8 cellular contexts compared by ENCODE assay signal in the genomic region with DNA sequence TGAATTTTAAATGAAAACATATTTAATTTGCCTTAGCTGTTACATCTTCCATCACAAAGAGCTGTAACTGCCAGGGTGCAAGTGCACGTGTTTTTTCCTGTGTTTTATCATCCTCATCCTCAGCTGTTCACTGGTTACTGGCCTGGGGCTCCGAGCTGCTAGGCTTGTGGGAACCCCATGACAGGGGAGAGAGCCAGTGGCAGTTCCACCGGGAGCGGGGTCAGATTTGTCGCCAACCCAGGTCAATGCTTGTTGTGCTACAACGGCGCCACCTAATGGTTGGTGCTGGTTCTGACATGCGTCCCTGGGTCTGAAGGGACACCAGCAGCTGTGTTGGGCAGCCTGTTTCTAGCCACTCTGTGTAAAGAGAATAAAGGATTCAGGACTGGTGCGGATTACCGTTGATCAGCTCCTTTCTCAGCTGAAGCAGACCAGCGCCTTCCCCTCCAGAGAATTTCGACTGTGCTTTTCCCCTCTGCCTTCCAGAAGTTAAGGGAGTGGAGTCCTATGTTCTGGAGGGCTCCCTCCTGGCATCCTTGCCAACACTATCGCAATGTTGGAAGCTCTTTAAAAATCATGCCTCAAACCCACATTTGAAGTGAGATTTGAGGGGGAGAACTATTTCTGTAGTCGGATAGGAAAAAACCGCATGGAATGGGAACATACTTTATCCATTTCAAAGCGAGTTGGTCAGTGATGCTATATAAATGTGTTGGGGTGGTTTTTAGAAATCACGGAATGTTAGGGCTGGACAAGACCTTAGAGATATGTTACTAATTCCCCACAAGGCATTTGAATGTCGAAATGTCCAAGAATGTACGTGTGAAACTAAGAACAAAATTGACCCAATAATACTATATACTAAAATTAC. TPM values are rescaled to one million over a fixed set of nuclear protein-coding genes. Genes with fewer than 3 reads are reported as not detected.
A peak's percentile ranks its signal among the peaks of the same experiment; 100 is the strongest.
DNase-seq lines count a peak whose midpoint lies in the region; ATAC-seq, FAIRE-seq and TF ChIP-seq lines count a peak whose summit lies in the region.

No MANE protein-coding gene starts in this region.

- intact Hi-C loops in psoas muscle (cut with DNase I), result loop anchor here (1.0 to 2.0 kb wide), 3 partner anchors 349 to 403 kb away; no protein-coding TSS in a partner anchor

- TF ChIP-seq CTCF in cardiac muscle cell (IDR thresholded peaks at IDR 0.05; ENCODE audit: low read depth, low read length) (peak; percentile 88), psoas muscle (IDR thresholded peaks at IDR 0.05) (peak; percentile 99)

- H3K36me3 Mint-ChIP-seq in activated naive CD4-positive, alpha-beta T cell treated with anti-CD3 and anti-CD28 coated beads, Interleukin-2, amount 50 U/mL, for 24 hours, result no peaks in the 10 kb centered on the region

- FAIRE-seq in urothelium cell line (lab: Jason Lieb, UNC), result peak; percentile 59

- no peaks in the 10 kb centered on the region for H3K36me3 ChIP-seq in cardiac muscle cell
- H3K36me3 ChIP-seq in psoas muscle (ENCODE audit: insufficient read depth in 1 of 2, low read depth in 1 of 2), result no peaks in the 10 kb centered on the region

- H3K4me3 Mint-ChIP-seq in activated naive CD4-positive, alpha-beta T cell treated with anti-CD3 and anti-CD28 coated beads, Interleukin-2, amount 50 U/mL, for 24 hours, result peak overlapping the region; percentile 76

- ATAC-seq in psoas muscle, result peak; percentile 93 to 98 (median 96)

- WGBS in psoas muscle, 3 donors, result 23 to 31% (median 26%) methylated on average over 19 of the region's 19 CpGs

- no peaks in the 10 kb centered on the region for H3K4me1 ChIP-seq in cardiac muscle cell (ENCODE audit: low read depth)
- no peaks in the 10 kb centered on the region for H3K4me1 ChIP-seq in psoas muscle

- no peaks in the 10 kb centered on the region for H3K27me3 Mint-ChIP-seq in activated naive CD4-positive, alpha-beta T cell treated with anti-CD3 and anti-CD28 coated beads, Interleukin-2, amount 50 U/mL, for 24 hours

- no peak overlapping the region for H3K4me3 ChIP-seq in cardiac muscle cell
- H3K4me3 ChIP-seq in psoas muscle, result no peak overlapping the region

- H3K9me3 Mint-ChIP-seq in activated naive CD4-positive, alpha-beta T cell treated with anti-CD3 and anti-CD28 coated beads, Interleukin-2, amount 50 U/mL, for 24 hours, result no peaks in the 10 kb centered on the region

- peaks cover 13% of the 10 kb centered on the region for H3K4me1 Mint-ChIP-seq in activated naive CD4-positive, alpha-beta T cell treated with anti-CD3 and anti-CD28 coated beads, Interleukin-2, amount 50 U/mL, for 24 hours

- H3K27me3 ChIP-seq in cardiac muscle cell (no peaks in the 10 kb centered on the region), psoas muscle (ENCODE audit: insufficient read depth in 3 of 3, low read length in 2 of 3) (no peaks in the 10 kb centered on the region)

- H3K27ac Mint-ChIP-seq in activated naive CD4-positive, alpha-beta T cell treated with anti-CD3 and anti-CD28 coated beads, Interleukin-2, amount 50 U/mL, for 24 hours, result peak overlapping the region; percentile 68

- H3K27ac ChIP-seq in cardiac muscle cell (no peak overlapping the region), psoas muscle (no peak overlapping the region)

- DNase-seq in GM03348 (ENCODE audit: low spot score) (peak; percentile 91), HCEC 1CT (peak; percentile 71), NCI-H1048 (lab: John Stamatoyannopoulos, UW) (peak; percentile 56), SKM-1 (lab: John Stamatoyannopoulos, UW; ENCODE audit: unreplicated experiment) (peak; percentile 67), cardiac muscle cell (ENCODE audit: low read depth in 1 of 2, low spot score in 1 of 2) (peak; percentile 88 to 93), psoas muscle (peak; percentile 88 to 93), urothelium cell line (ENCODE audit: low spot score) (peak; percentile 88)

- no peaks in the 10 kb centered on the region for H3K9me3 ChIP-seq in cardiac muscle cell (ENCODE audit: low read depth)
- no peaks in the 10 kb centered on the region for H3K9me3 ChIP-seq in psoas muscle

RNA-seq across cellular contexts. Expression of a gene that starts 32.1 kb away (rescaled TPM):
- total RNA-seq in cardiac muscle cell (0.70 and 3.3 TPM in 2 replicates), psoas muscle (under 1 TPM; 0.26 to 0.42 (median 0.36) TPM)
- polyA plus RNA-seq in cardiac muscle cell (0.72 and 1.4 TPM in 2 replicates), psoas muscle (under 1 TPM in 1 of 3 donors, not detected in 2; 0.16 TPM)

RNA-seq across cellular contexts. Expression of a gene that starts 52.7 kb away (rescaled TPM):
- total RNA-seq in cardiac muscle cell (0.07 and 0.24 TPM in 2 replicates), psoas muscle (under 1 TPM; 0.17 to 0.41 (median 0.26) TPM)
- polyA plus RNA-seq in cardiac muscle cell (0.29 and 0.72 TPM in 2 replicates), psoas muscle (under 1 TPM; 0.17 to 0.28 (median 0.26) TPM)
